ENCODE assay signal across 1 cellular context in genomic region chr2:142874293-142874814, GRCh38.
TF ChIP-seq lines count a peak whose summit lies in the region.

No MANE protein-coding gene starts in this region.

TF ChIP-seq in HepG2, 621 proteins besides CTCF, POLR2A, EP300 and RAD21 (continued from another document and continues in another):
- TF ChIP-seq ZNF704 (CRISPR knock-in tag; IDR thresholded peaks at IDR 0.05; ENCODE audit: borderline replicate concordance): no peak
- no peak for TF ChIP-seq ZBTB7B (CRISPR knock-in tag; IDR thresholded peaks at IDR 0.05)
- TF ChIP-seq ONECUT2 (CRISPR knock-in tag; IDR thresholded peaks at IDR 0.05): no peak
- TF ChIP-seq SP4 (CRISPR knock-in tag; IDR thresholded peaks at IDR 0.05): no peak
- no peak for TF ChIP-seq IKZF4 (CRISPR knock-in tag; IDR thresholded peaks at IDR 0.05; ENCODE audit: borderline replicate concordance, low read depth, not compliant biosample characterization)
- TF ChIP-seq KDM3A (CRISPR knock-in tag; IDR thresholded peaks at IDR 0.05; ENCODE audit: low read depth): no peak
- peak; percentile 60; the same call in 1 of the 2 replicates for TF ChIP-seq IKZF5 (CRISPR knock-in tag; IDR thresholded peaks at IDR 0.05)
- TF ChIP-seq ZNF234 (CRISPR knock-in tag; conservative IDR thresholded peaks at IDR 0.05): no peak
- TF ChIP-seq ZFYVE20 (CRISPR knock-in tag; IDR thresholded peaks at IDR 0.05; ENCODE audit: borderline replicate concordance, low read depth): no peak
- no peak; the same call in 1 of the 2 replicates for TF ChIP-seq MYPOP (CRISPR knock-in tag; IDR thresholded peaks at IDR 0.05)
- TF ChIP-seq ZNF343 (CRISPR knock-in tag; IDR thresholded peaks at IDR 0.05): no peak
- TF ChIP-seq HMGXB3 (CRISPR knock-in tag; IDR thresholded peaks at IDR 0.05; ENCODE audit: borderline replicate concordance): 0 out of 2 replicates have a peak, but pooled peaks have one; percentile 29
- no peak for TF ChIP-seq ZSCAN29 (CRISPR knock-in tag; conservative IDR thresholded peaks at IDR 0.05)
- peak; percentile 49; the same call in 1 of the 2 replicates for TF ChIP-seq MIXL1 (CRISPR knock-in tag; IDR thresholded peaks at IDR 0.05)
- no peak for TF ChIP-seq SRSF1 (optimal IDR thresholded peaks at IDR 0.05; ENCODE audit: low read depth, low read length)
- no peak for TF ChIP-seq MTA1 (CRISPR knock-in tag; IDR thresholded peaks at IDR 0.05; ENCODE audit: borderline replicate concordance)
- TF ChIP-seq EED (CRISPR knock-in tag; IDR thresholded peaks at IDR 0.05): no peak
- TF ChIP-seq STAT6 (CRISPR knock-in tag; IDR thresholded peaks at IDR 0.05; ENCODE audit: borderline replicate concordance): no peak
- no peak for TF ChIP-seq MLLT10 (CRISPR knock-in tag; IDR thresholded peaks at IDR 0.05)
- TF ChIP-seq SOX13 (IDR thresholded peaks at IDR 0.05): no peak
- peak in 1 of 2 experiments; percentile 88; a peak in 2 of 4 replicates for TF ChIP-seq SOX13 (CRISPR knock-in tag; conservative IDR thresholded peaks at IDR 0.05 in 1 of 2, IDR thresholded peaks at IDR 0.05 in 1 of 2)
- no peak for TF ChIP-seq ZBTB37 (CRISPR knock-in tag; IDR thresholded peaks at IDR 0.05)
- no peak for TF ChIP-seq ZNF672 (CRISPR knock-in tag; IDR thresholded peaks at IDR 0.05)
- no peak for TF ChIP-seq MTA3 (CRISPR knock-in tag; IDR thresholded peaks at IDR 0.05)
- no peak for TF ChIP-seq PTBP1 (IDR thresholded peaks at IDR 0.05; ENCODE audit: low read depth, low read length, poor library complexity, severe bottlenecking)
- no peak for TF ChIP-seq DDIT3 (CRISPR knock-in tag; IDR thresholded peaks at IDR 0.05)
- TF ChIP-seq ZNF20 (CRISPR knock-in tag; IDR thresholded peaks at IDR 0.05): no peak
- 0 out of 2 replicates have a peak, but pooled peaks have one; percentile 29 for TF ChIP-seq MIER2 (CRISPR knock-in tag; IDR thresholded peaks at IDR 0.05)
- TF ChIP-seq RELA (CRISPR knock-in tag; IDR thresholded peaks at IDR 0.05): peak; percentile 76; the same call in 1 of the 2 replicates
- no peak; the same call in 1 of the 2 replicates for TF ChIP-seq ZHX1 (CRISPR knock-in tag; IDR thresholded peaks at IDR 0.05; ENCODE audit: low read depth)
- TF ChIP-seq ARID3A (IDR thresholded peaks at IDR 0.05; ENCODE audit: low read depth, low read length): peak; percentile 95
- TF ChIP-seq SAP130 (CRISPR knock-in tag; IDR thresholded peaks at IDR 0.05; ENCODE audit: low read depth): peak; percentile 67; the same call in 1 of the 2 replicates
- TF ChIP-seq RBM22 (optimal IDR thresholded peaks at IDR 0.05; ENCODE audit: low read length): no peak
- no peak for TF ChIP-seq ZNF576 (CRISPR knock-in tag; IDR thresholded peaks at IDR 0.05)
- TF ChIP-seq SKI (IDR thresholded peaks at IDR 0.05; ENCODE audit: partially characterized antibody): peak; percentile 48
- TF ChIP-seq AKAP8 (CRISPR knock-in tag; IDR thresholded peaks at IDR 0.05): no peak
- TF ChIP-seq CREM (IDR thresholded peaks at IDR 0.05): peak; percentile 59; the same call in 1 of the 2 replicates
- TF ChIP-seq CREM (CRISPR knock-in tag; IDR thresholded peaks at IDR 0.05): no peak
- TF ChIP-seq ZNF790 (CRISPR knock-in tag; IDR thresholded peaks at IDR 0.05; ENCODE audit: borderline replicate concordance): no peak
- TF ChIP-seq PBX3 (CRISPR knock-in tag; IDR thresholded peaks at IDR 0.05; ENCODE audit: borderline replicate concordance): no peak
- no peak for TF ChIP-seq ZBTB3 (CRISPR knock-in tag; IDR thresholded peaks at IDR 0.05; ENCODE audit: borderline replicate concordance, low read depth)
- TF ChIP-seq NR0B2 (CRISPR knock-in tag; IDR thresholded peaks at IDR 0.05): no peak
- TF ChIP-seq ZNF777 (CRISPR knock-in tag; IDR thresholded peaks at IDR 0.05): no peak
- TF ChIP-seq KMT2A (CRISPR knock-in tag; IDR thresholded peaks at IDR 0.05): no peak
- TF ChIP-seq ZNF775 (CRISPR knock-in tag; IDR thresholded peaks at IDR 0.05; ENCODE audit: borderline replicate concordance): no peak
- no peak for TF ChIP-seq NCOA5 (CRISPR knock-in tag; IDR thresholded peaks at IDR 0.05)
- peak; percentile 49; the same call in 1 of the 2 replicates for TF ChIP-seq SATB2 (CRISPR knock-in tag; IDR thresholded peaks at IDR 0.05)
